ENCODE assay signal across 15 cellular contexts in genomic region chr7:50315193-50315592, GRCh38. TPM values are rescaled to one million over a fixed set of nuclear protein-coding genes. Genes with fewer than 3 reads are reported as not detected.
DNase-seq lines count a peak whose midpoint lies in the region; ATAC-seq and TF ChIP-seq lines count a peak whose summit lies in the region.
"Had no signal": no experiment of that assay in that cellular context is flagged by ENCODE, and none has a peak within 500 bp of the region (broad histone marks: within the 10 kb centered on the region; RNA-seq: fewer than 3 reads in every experiment).

No MANE protein-coding gene starts in this region.

- WGBS in mesendoderm (ENCODE audit: extremely low coverage, insufficient coverage, low lambda C conversion rate): no CpG with 5 or more reads among the region's 3 CpGs

- peaks cover 83% of the 10 kb centered on the region for H3K36me3 Mint-ChIP-seq in activated naive CD4-positive, alpha-beta T cell treated with anti-CD3 and anti-CD28 coated beads for 36 hours (ENCODE audit: low read depth)
- peaks cover 94% of the 10 kb centered on the region for H3K36me3 Mint-ChIP-seq in activated CD8-positive, alpha-beta T cell treated with anti-CD3 and anti-CD28 coated beads, Interleukin-2, amount 10 ng/mL, durations not matched to agents 7 days and 5 days (ENCODE audit: low read depth)

- H3K4me3 ChIP-seq in mesendoderm (ENCODE audit: low read length): no peak overlapping the region
- H3K4me3 ChIP-seq in vagina: no peak overlapping the region
- H3K4me3 ChIP-seq: adrenal gland, left lung had no signal

- H3K9me3 Mint-ChIP-seq in activated naive CD4-positive, alpha-beta T cell treated with anti-CD3 and anti-CD28 coated beads for 36 hours: no peaks in the 10 kb centered on the region
- H3K9me3 Mint-ChIP-seq in activated CD8-positive, alpha-beta T cell treated with anti-CD3 and anti-CD28 coated beads, Interleukin-2, amount 10 ng/mL, durations not matched to agents 7 days and 5 days (ENCODE audit: insufficient read depth): no peaks in the 10 kb centered on the region

- peak overlapping the region; percentile 95 for H3K4me3 Mint-ChIP-seq in activated naive CD4-positive, alpha-beta T cell treated with anti-CD3 and anti-CD28 coated beads for 36 hours
- H3K4me3 Mint-ChIP-seq in activated CD8-positive, alpha-beta T cell treated with anti-CD3 and anti-CD28 coated beads, Interleukin-2, amount 10 ng/mL, durations not matched to agents 7 days and 5 days: peak overlapping the region; percentile 92

- peaks cover 13% of the 10 kb centered on the region for H3K4me1 ChIP-seq in mesendoderm (ENCODE audit: control insufficient read depth, low read depth, low read length)
- no peaks in the 10 kb centered on the region for H3K4me1 ChIP-seq in vagina
- H3K4me1 ChIP-seq: adrenal gland had no signal

- TF ChIP-seq POLR2A in vagina (IDR thresholded peaks at IDR 0.05): no peak

- H2AK5ac ChIP-seq in mesendoderm (ENCODE audit: low read length): no peak overlapping the region

- peak overlapping the region; percentile 65 for H3K56ac ChIP-seq in mesendoderm (ENCODE audit: low read length)

- H3K36me3 ChIP-seq in mesendoderm (ENCODE audit: control insufficient read depth, insufficient read depth, low read length) (no peaks in the 10 kb centered on the region), vagina (no peaks in the 10 kb centered on the region)
- H3K36me3 ChIP-seq: adrenal gland, left lung had no signal

- intact Hi-C loops in activated naive CD4-positive, alpha-beta T cell treated with anti-CD3 and anti-CD28 coated beads for 36 hours (cut with micrococcal nuclease): no loop called here
- intact Hi-C loops in vagina (cut with DNase I): no loop called here

- CTCF ChIA-PET in activated naive CD4-positive, alpha-beta T cell treated with anti-CD3 and anti-CD28 coated beads for 36 hours (lab: Charles Lee): interaction anchor here (0.8 to 13.6 kb wide), 11 partner anchors 8 to 109 kb away, joined by 3 to 137 read pairs (median 7); partner anchors contain the start of gene IKZF1
- CTCF ChIA-PET in activated CD8-positive, alpha-beta T cell treated with anti-CD3 and anti-CD28 coated beads, Interleukin-2, amount 10 ng/mL, durations not matched to agents 7 days and 5 days (lab: Charles Lee): interaction anchor here (0.7 to 12.9 kb wide), 15 partner anchors 8 to 170 kb away, joined by 3 to 197 read pairs (median 5); partner anchors contain the start of gene IKZF1

- H3K9ac ChIP-seq in mesendoderm (ENCODE audit: low read length): no peak overlapping the region
- H3K9ac ChIP-seq: KMS-11 had no signal

- peak overlapping the region; percentile 6 for H4K5ac ChIP-seq in mesendoderm (ENCODE audit: low read length)

- no peak overlapping the region for H3K18ac ChIP-seq in mesendoderm (ENCODE audit: low read length)

- H3K9me3 ChIP-seq in vagina: no peaks in the 10 kb centered on the region
- H3K9me3 ChIP-seq: adrenal gland, left lung had no signal

- H3K4me2 ChIP-seq in mesendoderm (ENCODE audit: low read length): no peak overlapping the region
- H3K4me2 ChIP-seq: KMS-11 had no signal

- POLR2A ChIA-PET in activated CD8-positive, alpha-beta T cell treated with anti-CD3 and anti-CD28 coated beads, Interleukin-2, amount 10 ng/mL, durations not matched to agents 7 days and 5 days (lab: Charles Lee): interaction anchor here (0.9 to 11.8 kb wide), 12 partner anchors 8 to 110 kb away, joined by 3 to 142 read pairs (median 6); partner anchors contain the start of gene IKZF1

- H2BK5ac ChIP-seq in mesendoderm (ENCODE audit: low read length): no peak overlapping the region

- peak; percentile 41 for DNase-seq in activated naive CD4-positive, alpha-beta T cell treated with anti-CD3 and anti-CD28 coated beads for 36 hours
- DNase-seq in activated naive CD4-positive, alpha-beta T cell treated with anti-CD3 and anti-CD28 coated beads, Interleukin-2, amount 50 U/mL, for 16 hours: no peak
- peak; percentile 40 for DNase-seq in activated CD8-positive, alpha-beta T cell treated with anti-CD3 and anti-CD28 coated beads, Interleukin-2, amount 10 ng/mL, durations not matched to agents 7 days and 5 days
- DNase-seq in mesendoderm (no peak), vagina (ENCODE audit: extremely low spot score in 2 of 2) (no peak), GM10266 (ENCODE audit: extremely low spot score) (no peak)
- no peak for DNase-seq in activated CD4-positive, CD25-positive, alpha-beta regulatory T cell treated with anti-CD3 and anti-CD28 coated beads, Interleukin-2, amount 50 U/mL, for 72 hours
- DNase-seq: adrenal gland; left lung; stimulated activated CD4-positive, alpha-beta T cell treated with anti-CD3 and anti-CD28 coated beads, Interleukin-4, amount 100 ng/mL, for 1 hour had no signal

- no peak overlapping the region for H3K23ac ChIP-seq in mesendoderm (ENCODE audit: low read length)

- peak; percentile 20 for ATAC-seq in activated CD8-positive, alpha-beta T cell treated with anti-CD3 and anti-CD28 coated beads, Interleukin-2, amount 10 ng/mL, durations not matched to agents 7 days and 5 days
- ATAC-seq in HG03175 (IDR thresholded peaks at IDR 0.05; ENCODE audit: unreplicated experiment): no peak
- ATAC-seq: HCT116, Right ventricle myocardium inferior had no signal

- no peak overlapping the region for H2BK15ac ChIP-seq in mesendoderm (replicated peaks; ENCODE audit: low read depth)

- H3K27ac ChIP-seq in mesendoderm (ENCODE audit: low read depth, low read length) (no peak overlapping the region), vagina (peak overlapping the region; percentile 28)
- H3K27ac ChIP-seq: adrenal gland, KMS-11 had no signal

- peak overlapping the region; percentile 99 for H3K27ac Mint-ChIP-seq in activated naive CD4-positive, alpha-beta T cell treated with anti-CD3 and anti-CD28 coated beads for 36 hours
- H3K27ac Mint-ChIP-seq in activated CD8-positive, alpha-beta T cell treated with anti-CD3 and anti-CD28 coated beads, Interleukin-2, amount 10 ng/mL, durations not matched to agents 7 days and 5 days: peak overlapping the region; percentile 98
- H3K27ac Mint-ChIP-seq: progenitor cell of endocrine pancreas had no signal

- H3K4ac ChIP-seq in mesendoderm (ENCODE audit: low read depth, low read length): no peak overlapping the region

- H4K8ac ChIP-seq in mesendoderm (ENCODE audit: low read depth, low read length): no peak overlapping the region

- H3K27me3 ChIP-seq in mesendoderm (ENCODE audit: insufficient read depth, low read length, poor library complexity) (no peaks in the 10 kb centered on the region), vagina (no peaks in the 10 kb centered on the region)
- H3K27me3 ChIP-seq: adrenal gland had no signal

- H3K4me1 Mint-ChIP-seq in activated naive CD4-positive, alpha-beta T cell treated with anti-CD3 and anti-CD28 coated beads for 36 hours (ENCODE audit: low read depth): peaks cover 71% of the 10 kb centered on the region
- peaks cover 78% of the 10 kb centered on the region for H3K4me1 Mint-ChIP-seq in activated CD8-positive, alpha-beta T cell treated with anti-CD3 and anti-CD28 coated beads, Interleukin-2, amount 10 ng/mL, durations not matched to agents 7 days and 5 days (ENCODE audit: low read depth)

- H3K79me1 ChIP-seq in mesendoderm (ENCODE audit: low read length): no peaks in the 10 kb centered on the region

- H3K27me3 Mint-ChIP-seq in activated naive CD4-positive, alpha-beta T cell treated with anti-CD3 and anti-CD28 coated beads for 36 hours (ENCODE audit: low read depth): no peaks in the 10 kb centered on the region
- H3K27me3 Mint-ChIP-seq in activated CD8-positive, alpha-beta T cell treated with anti-CD3 and anti-CD28 coated beads, Interleukin-2, amount 10 ng/mL, durations not matched to agents 7 days and 5 days (ENCODE audit: low read depth): no peaks in the 10 kb centered on the region

- no peak overlapping the region for H2BK120ac ChIP-seq in mesendoderm (ENCODE audit: low read depth, low read length)

- TF ChIP-seq CTCF in vagina (IDR thresholded peaks at IDR 0.05) (no peak), GM10266 (IDR thresholded peaks at IDR 0.05; ENCODE audit: control insufficient read depth, insufficient read depth, low read depth, missing control alignments) (no peak)

- H3K79me2 ChIP-seq in mesendoderm (ENCODE audit: control insufficient read depth, insufficient read depth, low read length): no peaks in the 10 kb centered on the region

RNA-seq across cellular contexts. Expression of gene IKZF1, which starts 10.7 kb away (rescaled TPM):
- 100 to 1,000 TPM; 213 to 226 TPM for total RNA-seq in activated naive CD4-positive, alpha-beta T cell treated with anti-CD3 and anti-CD28 coated beads for 36 hours
- 100 to 1,000 TPM; 370 to 374 TPM for total RNA-seq in activated CD8-positive, alpha-beta T cell treated with anti-CD3 and anti-CD28 coated beads, Interleukin-2, amount 10 ng/mL, durations not matched to agents 7 days and 5 days
- polyA plus RNA-seq in mesendoderm (2013, experiment 1 of 2): 0.29 TPM
- 0.31 TPM for polyA plus RNA-seq in mesendoderm (2013, experiment 2 of 2)
- 44.9 TPM for total RNA-seq in vagina

Comparison
In these comparisons a context has a peak if more than half of its experiments do, and no peak if none do; other contexts are left out.
1. DNase-seq: peak in activated naive CD4-positive, alpha-beta T cell treated with anti-CD3 and anti-CD28 coated beads for 36 hours (single experiment) and activated CD8-positive, alpha-beta T cell treated with anti-CD3 and anti-CD28 coated beads, Interleukin-2, amount 10 ng/mL, durations not matched to agents 7 days and 5 days (single experiment); none in activated naive CD4-positive, alpha-beta T cell treated with anti-CD3 and anti-CD28 coated beads, Interleukin-2, amount 50 U/mL, for 16 hours (single experiment), mesendoderm (single experiment), vagina (0 of 2), activated CD4-positive, CD25-positive, alpha-beta regulatory T cell treated with anti-CD3 and anti-CD28 coated beads, Interleukin-2, amount 50 U/mL, for 72 hours (single experiment) and GM10266 (single experiment).